In the genomic region with DNA sequence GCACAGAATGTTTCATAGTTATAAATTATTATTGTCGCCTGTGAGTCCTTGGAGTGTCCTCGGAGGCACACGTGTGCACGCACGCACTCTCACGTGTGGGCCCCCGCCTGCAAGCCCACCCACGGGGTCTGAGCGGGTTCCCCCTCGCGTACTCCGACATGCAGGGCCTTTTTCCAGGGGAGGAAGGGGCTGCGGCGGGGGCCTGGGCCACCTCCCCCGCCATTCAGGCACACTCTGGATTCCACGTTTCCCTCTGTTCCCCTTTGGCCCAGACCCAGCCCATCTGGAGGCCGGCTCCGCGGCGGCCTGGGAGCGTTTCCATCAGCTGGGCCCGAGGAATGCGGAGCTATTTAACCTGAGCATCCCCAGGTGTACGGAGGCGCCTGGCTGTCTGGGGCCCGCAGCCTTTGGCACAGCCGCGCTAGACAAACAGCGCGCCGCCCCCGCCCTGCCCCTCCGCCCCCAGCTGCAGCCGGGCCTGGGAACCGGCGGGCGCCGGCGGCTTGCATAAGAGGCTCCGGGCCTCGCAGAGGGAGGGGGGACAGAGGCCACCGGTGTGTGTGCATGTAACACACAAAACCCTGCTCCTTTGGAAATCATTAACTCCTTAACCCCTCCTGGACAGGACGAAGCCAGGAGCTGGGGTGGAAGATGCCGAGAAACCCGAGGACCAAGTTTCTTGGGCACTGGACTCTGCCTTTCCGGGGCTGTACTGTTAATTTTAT, we compare ENCODE assay signal across 1 cellular context.
TF ChIP-seq lines count a peak whose summit lies in the region.

No MANE protein-coding gene starts in this region.

TF ChIP-seq in HEK293, 187 proteins besides CTCF, POLR2A, EP300 and RAD21 (continued from another document):
- TF ChIP-seq KLF8 (tag by site-specific recombination; IDR thresholded peaks at IDR 0.05) (peak; percentile 80; the same call in 1 of the 2 replicates), KLF10 (tag by site-specific recombination; IDR thresholded peaks at IDR 0.05) (peak; percentile 74; the same call in 1 of the 2 replicates), ZNF354C (tag by site-specific recombination; IDR thresholded peaks at IDR 0.05; ENCODE audit: borderline replicate concordance, low read depth) (no peak), ZNF10 (tag by site-specific recombination; IDR thresholded peaks at IDR 0.05) (no peak), HIC1 (tag by site-specific recombination; IDR thresholded peaks at IDR 0.05) (peak; percentile 76; the same call in 1 of the 2 replicates), SCRT2 (tag by site-specific recombination; IDR thresholded peaks at IDR 0.05) (no peak), ZNF791 (tag by site-specific recombination; IDR thresholded peaks at IDR 0.05) (no peak), ZNF521 (tag by site-specific recombination; IDR thresholded peaks at IDR 0.05) (no peak), ZSCAN18 (tag by site-specific recombination; IDR thresholded peaks at IDR 0.05) (no peak), ZIC2 (tag by site-specific recombination; IDR thresholded peaks at IDR 0.05) (no peak), ZNF266 (tag by site-specific recombination; IDR thresholded peaks at IDR 0.05; ENCODE audit: low read depth) (no peak)
- TF ChIP-seq, protein P1, sequence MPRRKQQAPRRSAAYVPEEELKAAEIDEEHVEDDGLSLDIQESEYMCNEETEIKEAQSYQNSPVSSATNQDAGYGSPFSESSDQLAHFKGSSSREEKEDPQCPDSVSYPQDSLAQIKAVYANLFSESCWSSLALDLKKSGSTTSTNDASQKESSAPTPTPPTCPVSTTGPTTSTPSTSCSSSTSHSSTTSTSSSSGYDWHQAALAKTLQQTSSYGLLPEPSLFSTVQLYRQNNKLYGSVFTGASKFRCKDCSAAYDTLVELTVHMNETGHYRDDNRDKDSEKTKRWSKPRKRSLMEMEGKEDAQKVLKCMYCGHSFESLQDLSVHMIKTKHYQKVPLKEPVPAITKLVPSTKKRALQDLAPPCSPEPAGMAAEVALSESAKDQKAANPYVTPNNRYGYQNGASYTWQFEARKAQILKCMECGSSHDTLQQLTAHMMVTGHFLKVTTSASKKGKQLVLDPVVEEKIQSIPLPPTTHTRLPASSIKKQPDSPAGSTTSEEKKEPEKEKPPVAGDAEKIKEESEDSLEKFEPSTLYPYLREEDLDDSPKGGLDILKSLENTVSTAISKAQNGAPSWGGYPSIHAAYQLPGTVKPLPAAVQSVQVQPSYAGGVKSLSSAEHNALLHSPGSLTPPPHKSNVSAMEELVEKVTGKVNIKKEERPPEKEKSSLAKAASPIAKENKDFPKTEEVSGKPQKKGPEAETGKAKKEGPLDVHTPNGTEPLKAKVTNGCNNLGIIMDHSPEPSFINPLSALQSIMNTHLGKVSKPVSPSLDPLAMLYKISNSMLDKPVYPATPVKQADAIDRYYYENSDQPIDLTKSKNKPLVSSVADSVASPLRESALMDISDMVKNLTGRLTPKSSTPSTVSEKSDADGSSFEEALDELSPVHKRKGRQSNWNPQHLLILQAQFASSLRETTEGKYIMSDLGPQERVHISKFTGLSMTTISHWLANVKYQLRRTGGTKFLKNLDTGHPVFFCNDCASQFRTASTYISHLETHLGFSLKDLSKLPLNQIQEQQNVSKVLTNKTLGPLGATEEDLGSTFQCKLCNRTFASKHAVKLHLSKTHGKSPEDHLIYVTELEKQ (tag by site-specific recombination; IDR thresholded peaks at IDR 0.05; ENCODE audit: borderline replicate concordance), result no peak
